In the genomic region with DNA sequence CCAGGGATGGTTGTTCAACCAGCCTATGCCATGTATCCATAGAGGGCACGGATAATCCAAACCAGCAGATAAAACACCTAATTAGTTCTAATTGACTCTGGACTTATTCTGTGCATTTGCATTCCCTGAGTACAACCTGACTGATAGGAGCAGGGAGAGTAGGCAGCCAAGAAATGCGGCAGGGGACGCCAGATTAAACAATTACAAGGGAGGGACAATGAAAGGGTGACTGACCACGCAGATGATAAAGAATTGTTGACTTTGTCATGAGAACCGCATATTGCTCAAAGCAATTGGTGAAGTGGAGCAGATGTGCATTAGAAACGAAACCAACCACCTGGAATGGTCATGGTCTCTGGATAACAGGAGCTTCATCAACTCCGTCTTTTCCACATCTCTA, we compare ENCODE assay signal across 16 cellular contexts.
"Had no signal": no experiment of that assay in that cellular context is flagged by ENCODE, and none has a peak within 500 bp of the region (broad histone marks: within the 10 kb centered on the region; RNA-seq: fewer than 3 reads in every experiment).

No MANE protein-coding gene starts in this region.

- DNase-seq: activated CD4-positive, alpha-beta memory T cell treated with anti-CD3 and anti-CD28 coated beads, Interleukin-2, amount 10 ng/mL, durations not matched to agents 7 days and 5 days; activated CD4-positive, alpha-beta T cell treated with anti-CD3 and anti-CD28 coated beads, Interleukin-2, amount 10 ng/mL, durations not matched to agents 24 days and 14 days; activated effector memory CD4-positive, alpha-beta T cell treated with Interleukin-2 at 50 U/mL for 16 hours; activated naive CD4-positive, alpha-beta T cell treated with anti-CD3 and anti-CD28 coated beads for 36 hours; activated naive CD8-positive, alpha-beta T cell treated with anti-CD3 and anti-CD28 coated beads, Interleukin-2, amount 10 ng/mL, durations not matched to agents 7 days and 5 days; activated T-cell treated with anti-CD3 and anti-CD28 coated beads, Interleukin-2, amount 50 U/mL, for 72 hours; amniotic stem cell; cortex of kidney; heart right ventricle; kidney; left ventricle myocardium inferior; naive thymus-derived CD8-positive, alpha-beta T cell; stimulated activated CD4-positive, alpha-beta T cell treated with anti-CD3 and anti-CD28 coated beads, Interleukin-2, amount 100 ng/mL, for 48 hours; stimulated activated CD8-positive, alpha-beta memory T cell treated with anti-CD3 and anti-CD28 coated beads, Interleukin-4, amount 100 ng/mL, for 48 hours; stimulated activated naive B cell treated with anti-CD40 and anti-IgM and Interleukin-4, amounts not matched to agents 10 μg/mL and 1 μg/mL and 100 μg/mL, for 72 hours had no signal

- ATAC-seq: activated CD4-positive, CD25-positive, alpha-beta regulatory T cell treated with anti-CD3 and anti-CD28 coated beads, Interleukin-2, amount 50 U/mL, for 24 hours; activated T-cell treated with anti-CD3 and anti-CD28 coated beads, Interleukin-2, amount 50 U/mL, for 72 hours; naive thymus-derived CD8-positive, alpha-beta T cell; stimulated activated naive B cell treated with anti-CD40 and anti-IgM and Interleukin-4, amounts not matched to agents 10 μg/mL and 1 μg/mL and 100 μg/mL, for 72 hours had no signal
